8 cellular contexts compared by ENCODE assay signal in the genomic region with DNA sequence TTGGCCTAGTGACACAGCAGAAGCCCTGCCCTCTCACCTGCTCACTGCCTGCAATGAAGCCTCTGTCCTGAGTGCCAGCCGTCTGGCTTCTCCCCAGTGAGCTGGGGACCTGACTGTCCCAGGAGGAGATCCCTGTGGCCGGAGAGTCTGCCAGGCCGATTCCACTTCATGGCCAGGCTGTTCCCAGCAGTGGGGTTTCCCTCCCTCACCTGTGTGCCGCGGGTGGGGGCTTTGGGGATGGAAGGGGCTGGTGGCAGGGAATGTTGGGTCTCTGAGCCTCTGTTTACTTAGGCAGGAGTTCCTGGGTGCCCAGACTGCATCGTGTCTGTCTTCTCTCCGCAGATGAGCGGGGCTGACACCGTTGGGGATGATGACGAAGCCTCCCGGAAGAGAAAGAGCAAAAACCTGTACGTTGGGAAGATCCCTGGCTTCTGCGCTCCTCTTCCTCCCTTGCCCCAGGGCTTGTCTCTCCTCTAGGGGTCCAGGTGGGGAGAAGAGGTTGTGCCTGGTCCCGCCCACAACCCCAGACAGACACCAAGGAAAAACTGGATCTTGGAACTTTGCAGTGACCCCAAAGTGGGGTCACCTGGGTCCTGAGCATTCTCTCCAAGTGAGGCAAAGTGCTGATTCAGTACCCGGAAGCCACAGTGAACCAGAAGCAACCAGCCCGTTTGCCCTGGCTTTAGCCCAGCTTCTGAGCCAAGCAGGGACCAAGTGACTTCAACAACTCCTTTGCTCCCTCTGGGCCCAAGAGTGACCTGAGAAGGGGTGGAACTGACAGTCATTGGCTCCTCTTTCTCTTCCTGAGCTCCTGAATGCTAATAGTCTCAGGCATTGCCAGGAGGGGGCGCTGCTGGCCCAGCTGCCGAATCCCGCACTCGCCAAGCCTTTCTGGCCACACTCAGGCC.
DNase-seq lines count a peak whose midpoint lies in the region; ATAC-seq and TF ChIP-seq lines count a peak whose summit lies in the region.

No MANE protein-coding gene starts in this region.

- 42% methylated on average over 14 of the region's 20 CpGs for WGBS in SK-N-SH (ENCODE audit: low lambda C conversion rate)
- 46 to 54% methylated on average over 20 of the region's 20 CpGs for WGBS in heart right ventricle, 2 donors

- H2AFZ ChIP-seq in Karpas-422 (ENCODE audit: low read length): no peak overlapping the region
- no peak overlapping the region for H2AFZ ChIP-seq in SK-N-SH (ENCODE audit: low read depth)

- TF ChIP-seq CTCF in SK-N-SH (IDR thresholded peaks at IDR 0.05): peak; percentile 93
- TF ChIP-seq CTCF in heart right ventricle (IDR thresholded peaks at IDR 0.05): peak; percentile 92 to 98 (median 96)

- peak; percentile 51 for ATAC-seq in GM19455 (IDR thresholded peaks at IDR 0.05; ENCODE audit: unreplicated experiment)
- peak in 7 of 8 donors; percentile 14 to 31 (median 25) for ATAC-seq in heart right ventricle
- ATAC-seq in GM18519 (IDR thresholded peaks at IDR 0.05; ENCODE audit: low FRiP score, unreplicated experiment): no peak

- H3K27ac Mint-ChIP-seq in activated naive CD8-positive, alpha-beta T cell treated with anti-CD3 and anti-CD28 coated beads for 36 hours: no peak overlapping the region

- POLR2A ChIA-PET in SK-N-SH (lab: Yijun Ruan, JAX): interaction anchor here (0.6 to 1.0 kb wide), 2 partner anchors 64 to 66 kb away, joined by 4 to 7 read pairs; no protein-coding TSS in a partner anchor

- no peak overlapping the region for H3K4me2 ChIP-seq in Karpas-422 (ENCODE audit: low read depth, low read length, poor library complexity, severe bottlenecking)
- H3K4me2 ChIP-seq in SK-N-SH: no peak overlapping the region

- CTCF ChIA-PET in SK-N-SH (lab: Yijun Ruan, JAX): interaction anchor here (0.6 to 44.7 kb wide), 58 partner anchors 9 to 504 kb away, joined by 3 to 1335 read pairs (median 4); partner anchors contain the start of genes ALAD, C9orf43, CDC26 and POLE3

- H3K9me3 ChIP-seq in Karpas-422 (ENCODE audit: low read length) (no peaks in the 10 kb centered on the region), SK-N-SH (no peaks in the 10 kb centered on the region), heart right ventricle (no peaks in the 10 kb centered on the region)

- H3K36me3 Mint-ChIP-seq in activated naive CD8-positive, alpha-beta T cell treated with anti-CD3 and anti-CD28 coated beads for 36 hours: peaks cover 21% of the 10 kb centered on the region

- no peak overlapping the region for H3K4me3 Mint-ChIP-seq in activated naive CD8-positive, alpha-beta T cell treated with anti-CD3 and anti-CD28 coated beads for 36 hours

- no peaks in the 10 kb centered on the region for H3K27me3 Mint-ChIP-seq in activated naive CD8-positive, alpha-beta T cell treated with anti-CD3 and anti-CD28 coated beads for 36 hours

- TF ChIP-seq RAD21 in SK-N-SH (IDR thresholded peaks at IDR 0.05; ENCODE audit: low read length): peak; percentile 99

- no peak overlapping the region for H3K27ac ChIP-seq in Karpas-422 (ENCODE audit: low read length)
- H3K27ac ChIP-seq in SK-N-SH (ENCODE audit: low read depth in 2 of 2, low read length in 1 of 2): no peak overlapping the region
- H3K27ac ChIP-seq in heart right ventricle: peak overlapping the region in 9 of 10 donors; percentile 57 to 98 (median 81)

- TF ChIP-seq EP300 in SK-N-SH (IDR thresholded peaks at IDR 0.05; ENCODE audit: borderline replicate concordance in 1 of 2, low read depth in 1 of 2, low read length in 1 of 2): no peak

- H4K20me1 ChIP-seq in Karpas-422 (ENCODE audit: insufficient read depth, low read depth, low read length) (no peaks in the 10 kb centered on the region), SK-N-SH (ENCODE audit: insufficient read depth) (peaks cover 17% of the 10 kb centered on the region)

- no peaks in the 10 kb centered on the region for H3K9me2 ChIP-seq in Karpas-422 (replicated peaks; ENCODE audit: insufficient read depth, low read length)
- H3K9me2 ChIP-seq in SK-N-SH: no peaks in the 10 kb centered on the region

- H3K4me1 ChIP-seq in Karpas-422 (ENCODE audit: low read length): peaks cover 9% of the 10 kb centered on the region
- peaks cover 11 to 32% of the 10 kb centered on the region in 2 experiments for H3K4me1 ChIP-seq in SK-N-SH (ENCODE audit: control insufficient read depth in 1 of 2, insufficient read depth in 2 of 2, low read depth in 1 of 2, low read length in 1 of 2)
- H3K4me1 ChIP-seq in heart right ventricle: peaks cover 37 to 94% (median 87%) of the 10 kb centered on the region in 9 donors

- intact Hi-C loops in heart right ventricle (cut with DNase I): loop anchor here in 8 of 10 donors (1.0 to 10.0 kb wide), 7 partner anchors 64 to 369 kb away; partner anchors contain the start of genes ALAD (in 1 of the 8), CDC26 (in 1 of the 8), FKBP15 (in 1 of the 8) and PRPF4 (in 1 of the 8)

- no peaks in the 10 kb centered on the region for H3K36me3 ChIP-seq in Karpas-422 (ENCODE audit: insufficient read depth, low read length)
- H3K36me3 ChIP-seq in SK-N-SH (replicated peaks in 1 of 2; ENCODE audit: control insufficient read depth in 1 of 2, insufficient read depth in 2 of 2, low read length in 1 of 2): peaks cover under 1 to 8% of the 10 kb centered on the region in 2 experiments
- H3K36me3 ChIP-seq in heart right ventricle: peaks cover 0 to 52% (median 12%) of the 10 kb centered on the region in 9 donors

- peaks cover 30% of the 10 kb centered on the region for H3K4me1 Mint-ChIP-seq in activated naive CD8-positive, alpha-beta T cell treated with anti-CD3 and anti-CD28 coated beads for 36 hours

- H3K4me3 ChIP-seq in Karpas-422 (ENCODE audit: low read length) (no peak overlapping the region), SK-N-SH (ENCODE audit: low read depth in 2 of 2, low read length in 1 of 2) (no peak overlapping the region; a peak in 1 of 4 replicates), heart right ventricle (no peak overlapping the region)

- H3K79me2 ChIP-seq in Karpas-422 (ENCODE audit: low read length) (no peaks in the 10 kb centered on the region), SK-N-SH (ENCODE audit: insufficient read depth) (peaks cover 23% of the 10 kb centered on the region)

- peak; percentile 30 for DNase-seq in COR-L47 (lab: John Stamatoyannopoulos, UW)
- peak; percentile 91 for DNase-seq in Karpas-422
- DNase-seq in SK-N-SH: peak; percentile 78
- DNase-seq in activated naive CD8-positive, alpha-beta T cell treated with anti-CD3 and anti-CD28 coated beads for 36 hours: peak; percentile 71
- DNase-seq in heart right ventricle: peak; percentile 85
- DNase-seq in putamen (ENCODE audit: low spot score): peak; percentile 60

- no peak overlapping the region for H3K9ac ChIP-seq in Karpas-422 (ENCODE audit: low read length)
- H3K9ac ChIP-seq in SK-N-SH: no peak overlapping the region

- H3F3A ChIP-seq in SK-N-SH (replicated peaks; ENCODE audit: insufficient read depth): no peaks in the 10 kb centered on the region

- H3K27me3 ChIP-seq in Karpas-422 (ENCODE audit: low read length) (no peaks in the 10 kb centered on the region), SK-N-SH (ENCODE audit: insufficient read depth) (no peaks in the 10 kb centered on the region), heart right ventricle (no peaks in the 10 kb centered on the region)

- H3K9me3 Mint-ChIP-seq in activated naive CD8-positive, alpha-beta T cell treated with anti-CD3 and anti-CD28 coated beads for 36 hours: no peaks in the 10 kb centered on the region

TF ChIP-seq in SK-N-SH, 30 proteins besides CTCF, POLR2A, EP300 and RAD21:
- TF ChIP-seq NRF1 (IDR thresholded peaks at IDR 0.05; ENCODE audit: low read depth, low read length): 0 out of 2 replicates have a peak, but pooled peaks have one; percentile 30
- no peak for TF ChIP-seq SIN3A (IDR thresholded peaks at IDR 0.05; ENCODE audit: borderline replicate concordance, low read depth, low read length)
- TF ChIP-seq SMC3 (IDR thresholded peaks at IDR 0.05; ENCODE audit: low read depth, low read length): peak; percentile 100
- no peak for TF ChIP-seq MEF2A (IDR thresholded peaks at IDR 0.05; ENCODE audit: borderline replicate concordance, low read depth)
- TF ChIP-seq MXI1 (IDR thresholded peaks at IDR 0.05; ENCODE audit: low read depth, low read length): no peak
- no peak for TF ChIP-seq JUND (IDR thresholded peaks at IDR 0.05)
- no peak for TF ChIP-seq GABPA (IDR thresholded peaks at IDR 0.05; ENCODE audit: low read depth)
- no peak for TF ChIP-seq YY1 (IDR thresholded peaks at IDR 0.05; ENCODE audit: low read depth)
- no peak for TF ChIP-seq TEAD4 (IDR thresholded peaks at IDR 0.05; ENCODE audit: borderline replicate concordance, insufficient read depth)

Comparison
In these comparisons a context has a peak if more than half of its experiments do, and no peak if none do; other contexts are left out.
1. DNase-seq: peak in every context shown above with its lines; median percentile 91 in Karpas-422; 85 in heart right ventricle; 78 in SK-N-SH; 71 in activated naive CD8-positive, alpha-beta T cell treated with anti-CD3 and anti-CD28 coated beads for 36 hours; 60 in putamen; 30 in COR-L47.
2. H3K27ac ChIP-seq: peak in heart right ventricle (9 of 10); none in Karpas-422 (single experiment) and SK-N-SH (0 of 2).